Comparison of ENCODE assay signal across 16 cellular contexts in genomic region chr12:75792687-75793086, GRCh38.
A peak's percentile ranks its signal among the peaks of the same experiment; 100 is the strongest.
DNase-seq lines count a peak whose midpoint lies in the region; ATAC-seq and TF ChIP-seq lines count a peak whose summit lies in the region.
"Had no signal": no experiment of that assay in that cellular context is flagged by ENCODE, and none has a peak within 500 bp of the region (broad histone marks: within the 10 kb centered on the region; RNA-seq: fewer than 3 reads in every experiment).

No MANE protein-coding gene starts in this region.

- no peak overlapping the region for H3K4me3 ChIP-seq in mammary epithelial cell (replicated peaks in 1 of 3; ENCODE audit: insufficient read depth in 1 of 3, low read depth in 2 of 3, low read length in 3 of 3)
- H3K4me3 ChIP-seq in breast epithelium: no peak overlapping the region
- peak overlapping the region; percentile 7; the same call in 1 of the 2 replicates for H3K4me3 ChIP-seq in SK-N-MC

- 0% methylated on average over 1 of the region's 1 CpG for WGBS in mammary epithelial cell (ENCODE audit: low coverage, missing lambda C conversion rate)

- DNase-seq in mammary epithelial cell: peak; percentile 65
- DNase-seq in breast epithelium (ENCODE audit: low spot score in 2 of 2): no peak
- peak; percentile 53 for DNase-seq in SK-N-MC (ENCODE audit: low read depth, low spot score)
- no peak for DNase-seq in epithelial cell of prostate (ENCODE audit: low read depth, low spot score)
- DNase-seq in stimulated activated CD4-positive, alpha-beta T cell treated with anti-CD3 and anti-CD28 coated beads, Interleukin-4, amount 100 ng/mL, for 24 hours: no peak
- no peak for DNase-seq in left ventricle myocardium superior
- DNase-seq: HCEC 1CT, KBM-7, NCI-H1048, NCI-H146, NCI-H345, NCI-H526 treated with DMSO at 0.1 percent for 48 hours, Right ventricle myocardium superior had no signal

- CTCF ChIA-PET in mammary epithelial cell (lab: Charles Lee; ENCODE audit: low non-redundant PET): interaction anchor here (0.6 kb wide), 1 partner anchor 341 kb away, joined by 4 read pairs; no protein-coding TSS in a partner anchor

- BruUV-seq in mammary epithelial cell (replicated peaks; lab: Mats Ljungman, UMichigan): no TSS peak

- no peaks in the 10 kb centered on the region for H3K27me3 ChIP-seq in mammary epithelial cell (ENCODE audit: insufficient read depth, low read length)
- no peaks in the 10 kb centered on the region for H3K27me3 ChIP-seq in breast epithelium

- TF ChIP-seq CTCF in mammary epithelial cell (conservative IDR thresholded peaks at IDR 0.05 in 1 of 2, IDR thresholded peaks at IDR 0.05 in 1 of 2; ENCODE audit: extremely low read depth in 1 of 2, insufficient read depth in 1 of 2, low read depth in 1 of 2, low read length in 2 of 2) (no peak), breast epithelium (IDR thresholded peaks at IDR 0.05) (no peak)

- peak overlapping the region; percentile 18 for H3K27ac ChIP-seq in mammary epithelial cell (ENCODE audit: insufficient read depth, low read depth, low read length)
- H3K27ac ChIP-seq in breast epithelium: no peak overlapping the region
- peak overlapping the region; percentile 40; the same call in 1 of the 2 replicates for H3K27ac ChIP-seq in SK-N-MC
- H3K27ac ChIP-seq in epithelial cell of prostate: peak overlapping the region; percentile 97
- H3K27ac ChIP-seq: C4-2B had no signal

- H4K20me1 ChIP-seq in mammary epithelial cell (ENCODE audit: insufficient read depth, low read length): no peaks in the 10 kb centered on the region

- intact Hi-C loops in mammary epithelial cell (cut with micrococcal nuclease) (loop anchor here (5.0 kb wide), 1 partner anchor 45 kb away; no protein-coding TSS in a partner anchor), breast epithelium (cut with DNase I; ENCODE audit: low total_unique reads) (no loop called here), left ventricle myocardium superior (cut with micrococcal nuclease) (no loop called here)

- H2AFZ ChIP-seq in mammary epithelial cell (ENCODE audit: low read depth, low read length): peak overlapping the region; percentile 35

- H3K4me1 ChIP-seq in mammary epithelial cell (ENCODE audit: insufficient read depth, low read length) (peaks cover 16% of the 10 kb centered on the region), breast epithelium (no peaks in the 10 kb centered on the region)

- no peak for TF ChIP-seq POLR2A in breast epithelium (IDR thresholded peaks at IDR 0.05)

- ATAC-seq in left ventricle myocardium superior (no peak), HG02885 (IDR thresholded peaks at IDR 0.05; ENCODE audit: poor library complexity, unreplicated experiment) (no peak), GM19035 (IDR thresholded peaks at IDR 0.05; ENCODE audit: unreplicated experiment) (no peak)

- no peaks in the 10 kb centered on the region for H3K79me2 ChIP-seq in mammary epithelial cell (ENCODE audit: insufficient read depth, low read length)

- no peaks in the 10 kb centered on the region for H3K9me3 ChIP-seq in mammary epithelial cell (replicated peaks; ENCODE audit: insufficient read depth, low read length)
- no peaks in the 10 kb centered on the region for H3K9me3 ChIP-seq in breast epithelium
- H3K9me3 ChIP-seq in SK-N-MC (ENCODE audit: low read depth, low read length): no peaks in the 10 kb centered on the region

- in situ Hi-C loops in mammary epithelial cell (cut with MboI; ENCODE audit: low sequenced_read_pairs in 2 of 2): no loop called here

- no peaks in the 10 kb centered on the region for H3K36me3 ChIP-seq in mammary epithelial cell (ENCODE audit: insufficient read depth, low read length)
- no peaks in the 10 kb centered on the region for H3K36me3 ChIP-seq in breast epithelium
- no peaks in the 10 kb centered on the region for H3K36me3 ChIP-seq in SK-N-MC (ENCODE audit: insufficient read depth, low read length)

- no peak overlapping the region for H3K9ac ChIP-seq in mammary epithelial cell (ENCODE audit: insufficient read depth, low read length)
- no peak overlapping the region for H3K9ac ChIP-seq in SK-N-MC (ENCODE audit: insufficient read length)

- H3K4me2 ChIP-seq in mammary epithelial cell (ENCODE audit: insufficient read depth, low read depth, low read length): no peak overlapping the region

- dilution Hi-C loops in mammary epithelial cell (cut with HindIII; ENCODE audit: low sequenced_read_pairs): no loop called here

Comparison
In these comparisons a context has a peak if more than half of its experiments do, and no peak if none do; other contexts are left out.
1. DNase-seq: peak in mammary epithelial cell (single experiment) and SK-N-MC (single experiment); none in breast epithelium (0 of 2), epithelial cell of prostate (single experiment), stimulated activated CD4-positive, alpha-beta T cell treated with anti-CD3 and anti-CD28 coated beads, Interleukin-4, amount 100 ng/mL, for 24 hours (single experiment) and left ventricle myocardium superior (single experiment).
2. H3K27ac ChIP-seq: peak in mammary epithelial cell (single experiment), SK-N-MC (single experiment) and epithelial cell of prostate (single experiment); none in breast epithelium (0 of 2).